Comparison of ENCODE assay signal across 8 cellular contexts in genomic region chr16:68244481-68244902, GRCh38. TPM values are rescaled to one million over a fixed set of nuclear protein-coding genes. Genes with fewer than 3 reads are reported as not detected.
DNase-seq lines count a peak whose midpoint lies in the region; ATAC-seq and TF ChIP-seq lines count a peak whose summit lies in the region.

No MANE protein-coding gene starts in this region.

- dilution Hi-C loops in mammary epithelial cell (cut with HindIII; ENCODE audit: low sequenced_read_pairs), result no loop called here

- no peak overlapping the region for H3K27ac ChIP-seq in mammary epithelial cell (ENCODE audit: insufficient read depth, low read depth, low read length)
- H3K27ac ChIP-seq in muscle layer of colon (ENCODE audit: low read depth, low read length), result peak overlapping the region; percentile 35

- H3K9ac ChIP-seq in mammary epithelial cell (ENCODE audit: insufficient read depth, low read length) (peak overlapping the region; percentile 39), muscle layer of colon (ENCODE audit: low read length) (peak overlapping the region; percentile 85)

- H3K27me3 ChIP-seq in mammary epithelial cell (ENCODE audit: insufficient read depth, low read length) (no peaks in the 10 kb centered on the region), muscle layer of colon (ENCODE audit: control insufficient read depth in 1 of 2, insufficient read depth in 2 of 2, low read length in 2 of 2) (no peaks in the 10 kb centered on the region)

- POLR2A ChIA-PET in AG04449 (lab: Yijun Ruan, JAX), result interaction anchor here (0.6 to 3.3 kb wide), 3 partner anchors 20 to 299 kb away, joined by 3 to 17 read pairs (median 3); partner anchors contain the start of gene SLC7A6

- H3K4me1 ChIP-seq in mammary epithelial cell (ENCODE audit: insufficient read depth, low read length) (peaks cover 25% of the 10 kb centered on the region), muscle layer of colon (ENCODE audit: insufficient read depth, low read length) (peaks cover 27% of the 10 kb centered on the region)

- peaks cover 26% of the 10 kb centered on the region for H3K79me2 ChIP-seq in mammary epithelial cell (ENCODE audit: insufficient read depth, low read length)

- no TSS peak for BruUV-seq in mammary epithelial cell (replicated peaks; lab: Mats Ljungman, UMichigan)

- H3K9me3 ChIP-seq in mammary epithelial cell (replicated peaks; ENCODE audit: insufficient read depth, low read length) (no peaks in the 10 kb centered on the region), muscle layer of colon (ENCODE audit: low read length) (no peaks in the 10 kb centered on the region)

- TF ChIP-seq CTCF in AG04449 (IDR thresholded peaks at IDR 0.05; ENCODE audit: insufficient read depth, low read length, missing control alignments) (no peak), mammary epithelial cell (conservative IDR thresholded peaks at IDR 0.05 in 1 of 2, IDR thresholded peaks at IDR 0.05 in 1 of 2; ENCODE audit: extremely low read depth in 1 of 2, insufficient read depth in 1 of 2, low read depth in 1 of 2, low read length in 2 of 2) (no peak)

- 13% methylated on average over 8 of the region's 20 CpGs for WGBS in mammary epithelial cell (ENCODE audit: low coverage, missing lambda C conversion rate)

- H3K36me3 ChIP-seq in mammary epithelial cell (ENCODE audit: insufficient read depth, low read length), result no peaks in the 10 kb centered on the region
- peaks cover 10% of the 10 kb centered on the region for H3K36me3 ChIP-seq in muscle layer of colon (ENCODE audit: insufficient read depth, low read length)

- DNase-seq in AG04449 (ENCODE audit: low read depth, low spot score) (no peak), mammary epithelial cell (no peak), KBM-7 (no peak), C1 segment of cervical spinal cord (lab: John Stamatoyannopoulos, UW) (no peak), COLO829 (ENCODE audit: low spot score) (no peak), NCI-H774 (lab: John Stamatoyannopoulos, UW) (no peak)

- peak; percentile 9 for ATAC-seq in HG03066 (IDR thresholded peaks at IDR 0.05; ENCODE audit: low read depth, unreplicated experiment)

- intact Hi-C loops in mammary epithelial cell (cut with micrococcal nuclease), result no loop called here

- H3K4me2 ChIP-seq in mammary epithelial cell (ENCODE audit: insufficient read depth, low read depth, low read length), result peak overlapping the region; percentile 84

- H3K4me3 ChIP-seq in AG04449 (ENCODE audit: low read depth, low read length) (peak overlapping the region; percentile 99), mammary epithelial cell (replicated peaks in 1 of 3; ENCODE audit: insufficient read depth in 1 of 3, low read depth in 2 of 3, low read length in 3 of 3) (peak overlapping the region; percentile 53 to 98 (median 95)), muscle layer of colon (ENCODE audit: low read depth in 1 of 2, low read length in 2 of 2) (peak overlapping the region; percentile 66 to 94)

- H4K20me1 ChIP-seq in mammary epithelial cell (ENCODE audit: insufficient read depth, low read length), result no peaks in the 10 kb centered on the region

- CTCF ChIA-PET in AG04449 (lab: Yijun Ruan, JAX) (interaction anchor here (0.9 to 7.2 kb wide), 5 partner anchors 13 to 151 kb away, joined by 3 to 67 read pairs (median 12); partner anchors contain the start of gene SLC7A6), mammary epithelial cell (lab: Charles Lee; ENCODE audit: low non-redundant PET) (no interaction called here)

- in situ Hi-C loops in mammary epithelial cell (cut with MboI; ENCODE audit: low sequenced_read_pairs in 2 of 2) (no loop called here), KBM-7 (cut with MboI; ENCODE audit: low pct_unique_long_range_greater_than_20kb, low sequenced_read_pairs) (no loop called here)

- H2AFZ ChIP-seq in mammary epithelial cell (ENCODE audit: low read depth, low read length), result peak overlapping the region; percentile 97

RNA-seq across cellular contexts. Expression of gene PLA2G15, which starts 0.7 kb away (rescaled TPM):
- total RNA-seq in mammary epithelial cell, result 10 to 100 TPM; 12.4 to 19.8 TPM
- 15.6 TPM for polyA plus RNA-seq in mammary epithelial cell
- 14.3 TPM for polyA minus RNA-seq in mammary epithelial cell

RNA-seq across cellular contexts. Expression of gene ESRP2, which starts 8.6 kb away (rescaled TPM):
- total RNA-seq in mammary epithelial cell, result 10 to 100 TPM; 24.3 to 47.7 TPM
- 35.4 TPM for polyA plus RNA-seq in mammary epithelial cell
- polyA minus RNA-seq in mammary epithelial cell, result 41.2 TPM

RNA-seq across cellular contexts. Expression of gene SLC7A6, which starts 19.8 kb away (rescaled TPM):
- total RNA-seq in mammary epithelial cell, result 10 to 100 TPM; 27.0 to 37.1 TPM
- 19.3 TPM for polyA plus RNA-seq in mammary epithelial cell
- polyA minus RNA-seq in mammary epithelial cell, result 35.1 TPM
